8 cellular contexts compared by ENCODE assay signal in genomic region chr1:171741872-171742576, GRCh38. TPM values are rescaled to one million over a fixed set of nuclear protein-coding genes. Genes with fewer than 3 reads are reported as not detected.
DNase-seq lines count a peak whose midpoint lies in the region; ATAC-seq lines count a peak whose summit lies in the region.

A gene with protein sequence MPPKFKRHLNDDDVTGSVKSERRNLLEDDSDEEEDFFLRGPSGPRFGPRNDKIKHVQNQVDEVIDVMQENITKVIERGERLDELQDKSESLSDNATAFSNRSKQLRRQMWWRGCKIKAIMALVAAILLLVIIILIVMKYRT (minus strand): TSS chr1:171742065. CDS start chr1:171738414, 3,651 bp downstream.

- H3K4me3 ChIP-seq in NT2/D1 (ENCODE audit: insufficient read length, low read depth) (peak within 1 kb of the TSS; percentile 96), endocrine pancreas (ENCODE audit: control insufficient read depth, insufficient read depth, low read length) (peak within 1 kb of the TSS; percentile 94)

- H3K9ac ChIP-seq in NT2/D1 (ENCODE audit: insufficient read length, low read depth): peak within 1 kb of the TSS; percentile 96
- peak within 1 kb of the TSS; percentile 95 for H3K9ac ChIP-seq in endocrine pancreas (ENCODE audit: control insufficient read depth, insufficient read depth, low read length)

- in situ Hi-C loops in Caki2 (cut with HindIII; ENCODE audit: low pct_unique_long_range_greater_than_20kb, low sequenced_read_pairs): no loop called here

- H3K4me1 ChIP-seq in NT2/D1 (ENCODE audit: insufficient read depth, insufficient read length) (no peaks in the 10 kb centered on the region), endocrine pancreas (ENCODE audit: control insufficient read depth, insufficient read depth, low read length) (peaks cover 28% of the 10 kb centered on the region)

- ATAC-seq in GM21367 (IDR thresholded peaks at IDR 0.05; ENCODE audit: unreplicated experiment): peak; percentile 87

- H3K9me3 ChIP-seq in NT2/D1 (ENCODE audit: insufficient read depth, low read length): no peaks in the 10 kb centered on the region
- H3K9me3 ChIP-seq in endocrine pancreas (ENCODE audit: control insufficient read depth, low read length): no peaks in the 10 kb centered on the region

- DNase-seq in Caki2 (ENCODE audit: low read depth): peak; percentile 92
- peak; percentile 82 for DNase-seq in HT1080 (ENCODE audit: low read depth)
- peak; percentile 89 for DNase-seq in NT2/D1 (ENCODE audit: low read depth, low spot score)
- peak; percentile 65 for DNase-seq in activated CD8-positive, alpha-beta memory T cell treated with anti-CD3 and anti-CD28 coated beads, Interleukin-2, amount 50 U/mL, for 24 hours (ENCODE audit: extremely low read depth)
- peak; percentile 95 for DNase-seq in mesenteric fat pad (ENCODE audit: low spot score)
- DNase-seq in stimulated activated CD8-positive, alpha-beta memory T cell treated with anti-CD3 and anti-CD28 coated beads, Interleukin-15, amount 100 ng/mL, for 1 hour (ENCODE audit: low read depth): peak; percentile 74

- H3K27me3 ChIP-seq in NT2/D1 (ENCODE audit: insufficient read depth, insufficient read length) (no peaks in the 10 kb centered on the region), endocrine pancreas (ENCODE audit: control insufficient read depth, insufficient read depth, low read length) (no peaks in the 10 kb centered on the region)

- H3K36me3 ChIP-seq in NT2/D1 (ENCODE audit: insufficient read depth, insufficient read length, low read length) (peaks cover 2% of the 10 kb centered on the region), endocrine pancreas (ENCODE audit: control insufficient read depth, insufficient read depth, low read length) (no peaks in the 10 kb centered on the region)

RNA-seq across cellular contexts. Expression of the gene that starts here (rescaled TPM):
- 1.1 and 3.4 TPM in 2 replicates for total RNA-seq in Caki2 (2014; rRNA removed; shearing (Covaris generic); ENCODE audit: low replicate concordance)
- 2.0 and 5.6 TPM in 2 replicates for total RNA-seq in HT1080 (2014; rRNA removed; shearing (Covaris generic))
- polyA plus RNA-seq in HT1080 (2015; cell fraction: cytosol; rRNA removed): 8.9 and 9.3 TPM in 2 replicates
- 10.3 and 13.1 TPM in 2 replicates for polyA plus RNA-seq in HT1080 (2015; cell fraction: nucleus; rRNA removed)
- total RNA-seq in mesenteric fat pad: 15.8 TPM

Comparison
In these comparisons a context has a peak if more than half of its experiments do, and no peak if none do; other contexts are left out.
1. Peak in every context shown above with its lines: DNase-seq, ATAC-seq and H3K4me3 ChIP-seq.